Comparison of ENCODE assay signal across 10 cellular contexts in genomic region chr18:44802508-44802907, GRCh38.
A peak's percentile ranks its signal among the peaks of the same experiment; 100 is the strongest.
DNase-seq lines count a peak whose midpoint lies in the region; TF ChIP-seq lines count a peak whose summit lies in the region.
"Had no signal": no experiment of that assay in that cellular context is flagged by ENCODE, and none has a peak within 500 bp of the region (broad histone marks: within the 10 kb centered on the region; RNA-seq: fewer than 3 reads in every experiment).

No MANE protein-coding gene starts in this region.

- H2AFZ ChIP-seq in OCI-LY3 (ENCODE audit: low read depth, low read length): no peak overlapping the region

- no peak overlapping the region for H3K4me3 Mint-ChIP-seq in progenitor cell of endocrine pancreas (ENCODE audit: low read depth)
- H3K4me3 Mint-ChIP-seq: CD14-positive monocyte had no signal

- peak overlapping the region; percentile 89 for H3K27ac Mint-ChIP-seq in progenitor cell of endocrine pancreas
- H3K27ac Mint-ChIP-seq: CD14-positive monocyte had no signal

- TF ChIP-seq CTCF in OCI-LY3 (IDR thresholded peaks at IDR 0.05; ENCODE audit: low read depth, low read length) (no peak), fibroblast of mammary gland (conservative IDR thresholded peaks at IDR 0.05; ENCODE audit: control insufficient read depth, insufficient read depth, low read depth, low read length) (no peak), progenitor cell of endocrine pancreas (IDR thresholded peaks at IDR 0.05; ENCODE audit: unreplicated experiment) (no peak)

- DNase-seq in CD1c-positive myeloid dendritic cell (ENCODE audit: extremely low spot score): peak; percentile 16
- peak; percentile 54 for DNase-seq in fibroblast of mammary gland (ENCODE audit: low read depth)
- no peak for DNase-seq in progenitor cell of endocrine pancreas (ENCODE audit: low spot score, unreplicated experiment)
- DNase-seq in DMS79 (lab: John Stamatoyannopoulos, UW): no peak
- no peak for DNase-seq in erythroblast (lab: John Stamatoyannopoulos, UW)
- no peak for DNase-seq in stimulated activated CD4-positive, alpha-beta T cell treated with anti-CD3 and anti-CD28 coated beads, Interleukin-4, amount 100 ng/mL, for 24 hours
- DNase-seq in KG1 (lab: John Stamatoyannopoulos, UW): no peak
- DNase-seq: spleen had no signal

- H3K27me3 Mint-ChIP-seq in progenitor cell of endocrine pancreas: no peaks in the 10 kb centered on the region

- H3K9me3 Mint-ChIP-seq in progenitor cell of endocrine pancreas (ENCODE audit: low read depth): peaks cover 4% of the 10 kb centered on the region

- peak overlapping the region; percentile 29 for H3K9ac ChIP-seq in OCI-LY3 (ENCODE audit: low read length)

- H3K4me3 ChIP-seq in OCI-LY3 (ENCODE audit: low read length): peak overlapping the region; percentile 27
- H3K4me3 ChIP-seq in fibroblast of mammary gland (ENCODE audit: control insufficient read depth, low read depth, low read length): no peak overlapping the region
- H3K4me3 ChIP-seq: spleen had no signal

- H3K4me1 Mint-ChIP-seq in progenitor cell of endocrine pancreas (ENCODE audit: low read depth): peaks cover 40% of the 10 kb centered on the region

- no peaks in the 10 kb centered on the region for H3K27me3 ChIP-seq in OCI-LY3 (ENCODE audit: low read depth, low read length)
- H3K27me3 ChIP-seq: spleen had no signal

- no peaks in the 10 kb centered on the region for H4K20me1 ChIP-seq in OCI-LY3 (ENCODE audit: insufficient read depth, low read length)

- peaks cover 77% of the 10 kb centered on the region for H3K4me1 ChIP-seq in OCI-LY3 (ENCODE audit: low read length)

- H3K27ac ChIP-seq in OCI-LY3 (ENCODE audit: low read length): peak overlapping the region; percentile 32

- H3K36me3 Mint-ChIP-seq in progenitor cell of endocrine pancreas (ENCODE audit: insufficient read depth): peaks cover 9% of the 10 kb centered on the region

- H3K9me3 ChIP-seq in OCI-LY3 (ENCODE audit: insufficient read depth, low read length): no peaks in the 10 kb centered on the region

- H3K4me2 ChIP-seq in OCI-LY3 (ENCODE audit: low read length): peak overlapping the region; percentile 60

- no peak for TF ChIP-seq POLR2A in erythroblast (IDR thresholded peaks at IDR 0.05; ENCODE audit: low read length)

- H3K79me2 ChIP-seq in OCI-LY3 (ENCODE audit: low read length): no peaks in the 10 kb centered on the region

- H3K36me3 ChIP-seq in OCI-LY3 (replicated peaks; ENCODE audit: low read depth, low read length): peaks cover 14% of the 10 kb centered on the region
- H3K36me3 ChIP-seq: spleen had no signal

Comparison
In these comparisons a context has a peak if more than half of its experiments do, and no peak if none do; other contexts are left out.
1. DNase-seq: peak in CD1c-positive myeloid dendritic cell (single experiment) and fibroblast of mammary gland (single experiment); none in progenitor cell of endocrine pancreas (single experiment), DMS79 (single experiment), erythroblast (0 of 2), stimulated activated CD4-positive, alpha-beta T cell treated with anti-CD3 and anti-CD28 coated beads, Interleukin-4, amount 100 ng/mL, for 24 hours (single experiment) and KG1 (single experiment).